Comparison of ENCODE assay signal across 1 cellular context in the genomic region with DNA sequence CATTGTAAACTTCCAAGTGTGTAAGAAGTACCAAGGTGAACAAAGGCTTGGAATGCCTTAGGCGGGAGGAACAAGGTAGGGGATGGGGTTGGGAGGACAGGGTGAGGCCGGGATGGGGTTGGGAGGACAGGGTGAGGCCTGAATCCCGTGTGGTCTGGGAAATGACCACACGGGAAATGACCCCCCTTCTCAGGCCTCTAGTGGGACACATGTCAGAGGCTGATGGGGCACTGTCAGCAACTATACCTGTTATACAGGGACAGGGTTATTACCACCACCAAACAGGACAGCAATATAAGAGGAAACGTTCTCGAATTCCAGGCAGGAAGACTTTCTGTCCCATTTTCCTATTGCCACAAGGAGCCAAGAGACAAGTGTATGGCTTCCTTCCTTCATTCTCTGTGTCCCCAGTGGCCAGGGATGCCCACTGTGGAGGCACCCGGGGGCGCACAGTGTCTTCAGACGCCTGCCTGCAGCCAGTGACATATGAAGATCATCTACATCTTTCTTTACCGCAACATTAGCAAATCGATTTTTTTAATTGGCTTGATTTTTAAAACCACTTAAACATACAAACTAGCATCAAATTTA.
TF ChIP-seq lines count a peak whose summit lies in the region.

No MANE protein-coding gene starts in this region.

TF ChIP-seq in HCT116, 20 proteins besides CTCF, POLR2A, EP300 and RAD21 (continued from another document):
- TF ChIP-seq, protein P1, sequence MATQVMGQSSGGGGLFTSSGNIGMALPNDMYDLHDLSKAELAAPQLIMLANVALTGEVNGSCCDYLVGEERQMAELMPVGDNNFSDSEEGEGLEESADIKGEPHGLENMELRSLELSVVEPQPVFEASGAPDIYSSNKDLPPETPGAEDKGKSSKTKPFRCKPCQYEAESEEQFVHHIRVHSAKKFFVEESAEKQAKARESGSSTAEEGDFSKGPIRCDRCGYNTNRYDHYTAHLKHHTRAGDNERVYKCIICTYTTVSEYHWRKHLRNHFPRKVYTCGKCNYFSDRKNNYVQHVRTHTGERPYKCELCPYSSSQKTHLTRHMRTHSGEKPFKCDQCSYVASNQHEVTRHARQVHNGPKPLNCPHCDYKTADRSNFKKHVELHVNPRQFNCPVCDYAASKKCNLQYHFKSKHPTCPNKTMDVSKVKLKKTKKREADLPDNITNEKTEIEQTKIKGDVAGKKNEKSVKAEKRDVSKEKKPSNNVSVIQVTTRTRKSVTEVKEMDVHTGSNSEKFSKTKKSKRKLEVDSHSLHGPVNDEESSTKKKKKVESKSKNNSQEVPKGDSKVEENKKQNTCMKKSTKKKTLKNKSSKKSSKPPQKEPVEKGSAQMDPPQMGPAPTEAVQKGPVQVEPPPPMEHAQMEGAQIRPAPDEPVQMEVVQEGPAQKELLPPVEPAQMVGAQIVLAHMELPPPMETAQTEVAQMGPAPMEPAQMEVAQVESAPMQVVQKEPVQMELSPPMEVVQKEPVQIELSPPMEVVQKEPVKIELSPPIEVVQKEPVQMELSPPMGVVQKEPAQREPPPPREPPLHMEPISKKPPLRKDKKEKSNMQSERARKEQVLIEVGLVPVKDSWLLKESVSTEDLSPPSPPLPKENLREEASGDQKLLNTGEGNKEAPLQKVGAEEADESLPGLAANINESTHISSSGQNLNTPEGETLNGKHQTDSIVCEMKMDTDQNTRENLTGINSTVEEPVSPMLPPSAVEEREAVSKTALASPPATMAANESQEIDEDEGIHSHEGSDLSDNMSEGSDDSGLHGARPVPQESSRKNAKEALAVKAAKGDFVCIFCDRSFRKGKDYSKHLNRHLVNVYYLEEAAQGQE (IDR thresholded peaks at IDR 0.05; ENCODE audit: low read depth): no peak
- TF ChIP-seq YY1 (IDR thresholded peaks at IDR 0.05; ENCODE audit: extremely low read depth, insufficient replicate concordance, low read depth, low read length) (no peak), CEBPB (IDR thresholded peaks at IDR 0.05; ENCODE audit: low read depth) (no peak), ZFX (IDR thresholded peaks at IDR 0.05) (no peak), POLR2AphosphoS5 (IDR thresholded peaks at IDR 0.05; ENCODE audit: low read depth, low read length) (no peak; the same call in none of the 2 replicates), CBX3 (IDR thresholded peaks at IDR 0.05; ENCODE audit: low read depth) (no peak), EGR1 (IDR thresholded peaks at IDR 0.05; ENCODE audit: low read depth) (no peak), SRF (IDR thresholded peaks at IDR 0.05; ENCODE audit: low read depth) (no peak)
- TF ChIP-seq, protein P2, sequence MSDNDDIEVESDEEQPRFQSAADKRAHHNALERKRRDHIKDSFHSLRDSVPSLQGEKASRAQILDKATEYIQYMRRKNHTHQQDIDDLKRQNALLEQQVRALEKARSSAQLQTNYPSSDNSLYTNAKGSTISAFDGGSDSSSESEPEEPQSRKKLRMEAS (IDR thresholded peaks at IDR 0.05): no peak
- TF ChIP-seq, protein P3, sequence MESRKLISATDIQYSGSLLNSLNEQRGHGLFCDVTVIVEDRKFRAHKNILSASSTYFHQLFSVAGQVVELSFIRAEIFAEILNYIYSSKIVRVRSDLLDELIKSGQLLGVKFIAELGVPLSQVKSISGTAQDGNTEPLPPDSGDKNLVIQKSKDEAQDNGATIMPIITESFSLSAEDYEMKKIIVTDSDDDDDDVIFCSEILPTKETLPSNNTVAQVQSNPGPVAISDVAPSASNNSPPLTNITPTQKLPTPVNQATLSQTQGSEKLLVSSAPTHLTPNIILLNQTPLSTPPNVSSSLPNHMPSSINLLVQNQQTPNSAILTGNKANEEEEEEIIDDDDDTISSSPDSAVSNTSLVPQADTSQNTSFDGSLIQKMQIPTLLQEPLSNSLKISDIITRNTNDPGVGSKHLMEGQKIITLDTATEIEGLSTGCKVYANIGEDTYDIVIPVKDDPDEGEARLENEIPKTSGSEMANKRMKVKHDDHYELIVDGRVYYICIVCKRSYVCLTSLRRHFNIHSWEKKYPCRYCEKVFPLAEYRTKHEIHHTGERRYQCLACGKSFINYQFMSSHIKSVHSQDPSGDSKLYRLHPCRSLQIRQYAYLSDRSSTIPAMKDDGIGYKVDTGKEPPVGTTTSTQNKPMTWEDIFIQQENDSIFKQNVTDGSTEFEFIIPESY (IDR thresholded peaks at IDR 0.05; ENCODE audit: extremely low read depth, insufficient replicate concordance, low read length): no peak
